In genomic region chr16:65525743-65526142, GRCh38 we compare ENCODE assay signal across 21 cellular contexts.
DNase-seq lines count a peak whose midpoint lies in the region; ATAC-seq, FAIRE-seq and TF ChIP-seq lines count a peak whose summit lies in the region.
"Had no signal": no experiment of that assay in that cellular context is flagged by ENCODE, and none has a peak within 500 bp of the region (broad histone marks: within the 10 kb centered on the region; RNA-seq: fewer than 3 reads in every experiment).

No MANE protein-coding gene starts in this region.

- H2AFZ ChIP-seq in astrocyte (ENCODE audit: low read depth, low read length), result no peak overlapping the region

- no peak for TF ChIP-seq EP300 in sigmoid colon (IDR thresholded peaks at IDR 0.05)

- no peak for DNase-seq in AG04450 (ENCODE audit: low read depth, low spot score)
- no peak for DNase-seq in astrocyte (ENCODE audit: low read depth)
- DNase-seq in fibroblast of pulmonary artery (ENCODE audit: low read depth), result no peak
- DNase-seq in progenitor cell of endocrine pancreas (ENCODE audit: low spot score, unreplicated experiment), result no peak
- DNase-seq in sigmoid colon, result no peak
- no peak for DNase-seq in activated naive CD4-positive, alpha-beta T cell treated with anti-CD3 and anti-CD28 coated beads, Interleukin-2, amount 50 U/mL, for 72 hours (ENCODE audit: low spot score in 2 of 2)
- no peak for DNase-seq in SHP77 treated with DMSO at 0.1 percent for 48 hours (lab: John Stamatoyannopoulos, UW)
- DNase-seq: 8988T; AML-193; C1 segment of cervical spinal cord; CD8-positive, alpha-beta T cell; H7; KG1; NCI-H1092 treated with DMSO at 0.1 percent for 48 hours; NCI-H1436 treated with DMSO at 0.1 percent for 48 hours; NCI-H1930; NCI-H2227 treated with DMSO at 0.1 percent for 48 hours; NCI-H510A treated with DMSO at 0.1 percent for 48 hours; NCI-H748 treated with DMSO at 0.1 percent for 48 hours had no signal

- H3K27ac Mint-ChIP-seq in astrocyte (ENCODE audit: unreplicated experiment) (peak overlapping the region; percentile 72), progenitor cell of endocrine pancreas (no peak overlapping the region)
- no peak overlapping the region for H3K27ac Mint-ChIP-seq in activated naive CD4-positive, alpha-beta T cell treated with anti-CD3 and anti-CD28 coated beads, Interleukin-2, amount 50 U/mL, for 72 hours
- H3K27ac Mint-ChIP-seq: CD8-positive, alpha-beta T cell had no signal

- H3K4me2 ChIP-seq in astrocyte (ENCODE audit: low read length), result no peak overlapping the region

- POLR2A ChIA-PET in AG04450 (lab: Yijun Ruan, JAX), result interaction anchor here (1.7 kb wide), 1 partner anchor 403 kb away, joined by 5 read pairs; no protein-coding TSS in a partner anchor

- H3K4me1 ChIP-seq in astrocyte (ENCODE audit: insufficient read depth, low read length) (peaks cover 41% of the 10 kb centered on the region), sigmoid colon (peaks cover 0 to 7% (median 0%) of the 10 kb centered on the region in 4 donors)

- no peaks in the 10 kb centered on the region for H4K20me1 ChIP-seq in astrocyte (ENCODE audit: insufficient read depth, low read length)

- H3K27ac ChIP-seq in AG04450 (ENCODE audit: low read depth, low read length), result no peak overlapping the region
- peak overlapping the region; percentile 94 for H3K27ac ChIP-seq in astrocyte (ENCODE audit: low read depth, low read length)
- H3K27ac ChIP-seq in sigmoid colon, result no peak overlapping the region
- H3K27ac ChIP-seq: RWPE1 had no signal

- no peak for FAIRE-seq in astrocyte (lab: Jason Lieb, UNC)
- FAIRE-seq: GM12891 had no signal

- ATAC-seq in activated naive CD4-positive, alpha-beta T cell treated with anti-CD3 and anti-CD28 coated beads, Interleukin-2, amount 50 U/mL, for 72 hours, result no peak
- ATAC-seq: CD8-positive, alpha-beta T cell had no signal

- no peaks in the 10 kb centered on the region for H3K79me2 ChIP-seq in astrocyte (ENCODE audit: insufficient read depth, low read length)

- no peaks in the 10 kb centered on the region for H3K27me3 Mint-ChIP-seq in astrocyte (ENCODE audit: low read depth, unreplicated experiment)
- peaks cover 4% of the 10 kb centered on the region for H3K27me3 Mint-ChIP-seq in progenitor cell of endocrine pancreas

- peaks cover 44% of the 10 kb centered on the region for H3K4me1 Mint-ChIP-seq in astrocyte (ENCODE audit: low read depth, unreplicated experiment)
- H3K4me1 Mint-ChIP-seq in progenitor cell of endocrine pancreas (ENCODE audit: low read depth), result peaks cover 16% of the 10 kb centered on the region

- intact Hi-C loops in sigmoid colon (cut with DNase I), result no loop called here

- CTCF ChIA-PET in AG04450 (lab: Charles Lee), result no interaction called here

- H3K4me3 Mint-ChIP-seq in astrocyte (ENCODE audit: unreplicated experiment) (no peak overlapping the region), progenitor cell of endocrine pancreas (ENCODE audit: low read depth) (no peak overlapping the region)
- H3K4me3 Mint-ChIP-seq: CD8-positive, alpha-beta T cell had no signal

- H3K4me3 ChIP-seq in AG04450 (ENCODE audit: low read depth, low read length) (no peak overlapping the region), astrocyte (ENCODE audit: insufficient read depth, low read depth, low read length) (no peak overlapping the region), fibroblast of pulmonary artery (replicated peaks; ENCODE audit: low read depth, low read length) (no peak overlapping the region), sigmoid colon (no peak overlapping the region)

- TF ChIP-seq CTCF in AG04450 (IDR thresholded peaks at IDR 0.05; ENCODE audit: low read depth, low read length) (0 out of 2 replicates have a peak, but pooled peaks have one; percentile 11), astrocyte (IDR thresholded peaks at IDR 0.05; ENCODE audit: insufficient read depth, low read depth, low read length) (peak; percentile 16), fibroblast of pulmonary artery (IDR thresholded peaks at IDR 0.05; ENCODE audit: low read length, missing control alignments) (peak; percentile 12), progenitor cell of endocrine pancreas (IDR thresholded peaks at IDR 0.05; ENCODE audit: unreplicated experiment) (peak; percentile 21), sigmoid colon (IDR thresholded peaks at IDR 0.05) (no peak)

- no peaks in the 10 kb centered on the region for H3K36me3 ChIP-seq in astrocyte (ENCODE audit: insufficient read depth, low read length)
- no peaks in the 10 kb centered on the region for H3K36me3 ChIP-seq in sigmoid colon

- 94 to 95% methylated on average over 2 of the region's 2 CpGs for WGBS in sigmoid colon, 2 donors

- peaks cover 4% of the 10 kb centered on the region for H3K36me3 Mint-ChIP-seq in astrocyte (ENCODE audit: low read depth, unreplicated experiment)
- no peaks in the 10 kb centered on the region for H3K36me3 Mint-ChIP-seq in progenitor cell of endocrine pancreas (ENCODE audit: insufficient read depth)
- H3K36me3 Mint-ChIP-seq in activated naive CD4-positive, alpha-beta T cell treated with anti-CD3 and anti-CD28 coated beads, Interleukin-2, amount 50 U/mL, for 72 hours, result no peaks in the 10 kb centered on the region
- H3K36me3 Mint-ChIP-seq: CD8-positive, alpha-beta T cell had no signal

- no peak overlapping the region for H3K9ac ChIP-seq in astrocyte (ENCODE audit: low read length)

- H3K9me3 Mint-ChIP-seq in astrocyte (ENCODE audit: unreplicated experiment) (peaks cover 17% of the 10 kb centered on the region), progenitor cell of endocrine pancreas (ENCODE audit: low read depth) (peaks cover 4% of the 10 kb centered on the region)
- H3K9me3 Mint-ChIP-seq in activated naive CD4-positive, alpha-beta T cell treated with anti-CD3 and anti-CD28 coated beads, Interleukin-2, amount 50 U/mL, for 72 hours, result peaks cover 3 to 6% of the 10 kb centered on the region in 2 donors
- H3K9me3 Mint-ChIP-seq: CD8-positive, alpha-beta T cell had no signal

- peaks cover 4% of the 10 kb centered on the region for H3K27me3 ChIP-seq in AG04450 (ENCODE audit: control insufficient read depth, insufficient read depth, low read length)
- H3K27me3 ChIP-seq in astrocyte (ENCODE audit: insufficient read depth, low read length), result no peaks in the 10 kb centered on the region
- H3K27me3 ChIP-seq in sigmoid colon, result no peaks in the 10 kb centered on the region

- TF ChIP-seq POLR2A in sigmoid colon (IDR thresholded peaks at IDR 0.05), result no peak

- peaks cover 9% of the 10 kb centered on the region for H3K9me3 ChIP-seq in AG04450 (ENCODE audit: control insufficient read depth, insufficient read depth, low read length)
- H3K9me3 ChIP-seq in astrocyte (ENCODE audit: insufficient read depth, low read depth, low read length), result no peaks in the 10 kb centered on the region
- H3K9me3 ChIP-seq in sigmoid colon, result no peaks in the 10 kb centered on the region

Comparison
In these comparisons a context has a peak if more than half of its experiments do, and no peak if none do; other contexts are left out.
1. CTCF ChIP-seq: peak in AG04450 (single experiment), astrocyte (single experiment), fibroblast of pulmonary artery (single experiment) and progenitor cell of endocrine pancreas (single experiment); none in sigmoid colon (0 of 4).